ENCODE assay signal across 19 cellular contexts in the genomic region with DNA sequence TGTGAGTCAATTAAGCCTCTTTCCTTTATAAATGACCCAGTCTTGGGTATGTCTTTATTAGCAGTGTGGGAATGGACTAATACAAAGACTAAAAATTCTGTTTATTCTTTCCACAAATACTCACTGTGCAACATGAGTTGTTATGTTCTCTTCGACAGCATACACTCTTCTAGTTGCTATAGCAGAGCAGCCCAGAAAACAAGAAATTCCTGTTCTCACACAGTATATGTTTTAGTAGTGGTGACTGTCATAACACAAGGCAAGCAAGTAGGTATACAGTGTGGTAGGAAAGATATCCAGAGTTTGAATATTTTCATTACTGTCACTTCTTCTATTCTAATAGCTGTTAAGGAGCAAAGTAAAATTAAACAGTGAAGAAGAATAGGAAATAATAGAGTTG.
DNase-seq lines count a peak whose midpoint lies in the region; ATAC-seq and TF ChIP-seq lines count a peak whose summit lies in the region.
"Had no signal": no experiment of that assay in that cellular context is flagged by ENCODE, and none has a peak within 500 bp of the region (broad histone marks: within the 10 kb centered on the region; RNA-seq: fewer than 3 reads in every experiment).

No MANE protein-coding gene starts in this region.

- no peaks in the 10 kb centered on the region for H3K36me3 Mint-ChIP-seq in T-helper 17 cell (ENCODE audit: low read depth)
- no peaks in the 10 kb centered on the region for H3K36me3 Mint-ChIP-seq in activated CD4-positive, alpha-beta T cell treated with anti-CD3 and anti-CD28 coated beads, Interleukin-2, amount 10 ng/mL, durations not matched to agents 24 days and 14 days (ENCODE audit: low read depth)
- H3K36me3 Mint-ChIP-seq: CD4-positive, CD25-positive, alpha-beta regulatory T cell had no signal

- H3K9me3 Mint-ChIP-seq in activated CD4-positive, alpha-beta T cell treated with anti-CD3 and anti-CD28 coated beads, Interleukin-2, amount 10 ng/mL, durations not matched to agents 24 days and 14 days, result no peaks in the 10 kb centered on the region

- no peak overlapping the region for H3K27ac Mint-ChIP-seq in T-helper 17 cell
- H3K27ac Mint-ChIP-seq in activated CD4-positive, alpha-beta T cell treated with anti-CD3 and anti-CD28 coated beads, Interleukin-2, amount 10 ng/mL, durations not matched to agents 24 days and 14 days, result no peak overlapping the region
- H3K27ac Mint-ChIP-seq: CD4-positive, CD25-positive, alpha-beta regulatory T cell had no signal

- no peak overlapping the region for H3K27ac ChIP-seq in left lung

- H3K4me1 ChIP-seq in left lung, result no peaks in the 10 kb centered on the region

- no peaks in the 10 kb centered on the region for H3K4me1 Mint-ChIP-seq in T-helper 17 cell
- no peaks in the 10 kb centered on the region for H3K4me1 Mint-ChIP-seq in activated CD4-positive, alpha-beta T cell treated with anti-CD3 and anti-CD28 coated beads, Interleukin-2, amount 10 ng/mL, durations not matched to agents 24 days and 14 days
- H3K4me1 Mint-ChIP-seq: CD4-positive, CD25-positive, alpha-beta regulatory T cell had no signal

- H3K9me3 ChIP-seq in left lung (no peaks in the 10 kb centered on the region), T-helper 17 cell (ENCODE audit: control insufficient read depth, low read length, poor library complexity, severe bottlenecking) (peaks cover 4% of the 10 kb centered on the region)
- H3K9me3 ChIP-seq: BE2C, SK-N-SH had no signal

- no peaks in the 10 kb centered on the region for H3K27me3 Mint-ChIP-seq in T-helper 17 cell
- H3K27me3 Mint-ChIP-seq in activated CD4-positive, alpha-beta T cell treated with anti-CD3 and anti-CD28 coated beads, Interleukin-2, amount 10 ng/mL, durations not matched to agents 24 days and 14 days, result no peaks in the 10 kb centered on the region
- H3K27me3 Mint-ChIP-seq: CD4-positive, CD25-positive, alpha-beta regulatory T cell had no signal

- no peaks in the 10 kb centered on the region for H3K36me3 ChIP-seq in left lung
- H3K36me3 ChIP-seq: BE2C had no signal

- TF ChIP-seq CTCF in epithelial cell of esophagus (IDR thresholded peaks at IDR 0.05; ENCODE audit: insufficient read depth, low read depth, low read length, missing control alignments), result no peak
- TF ChIP-seq CTCF in left lung (IDR thresholded peaks at IDR 0.05), result no peak

- H3K4me3 ChIP-seq in epithelial cell of esophagus (ENCODE audit: low read length) (no peak overlapping the region), left lung (no peak overlapping the region)

- H3K27me3 ChIP-seq in left lung, result no peaks in the 10 kb centered on the region
- H3K27me3 ChIP-seq: BE2C had no signal

- DNase-seq in SIG-M5 treated with dmso at 0.1 percent for 504 hours (lab: John Stamatoyannopoulos, UW; ENCODE audit: unreplicated experiment) (peak; percentile 27), SIG-M5 (lab: John Stamatoyannopoulos, UW) (no peak), epithelial cell of esophagus (ENCODE audit: low read depth) (peak; percentile 73), left lung (no peak), activated gamma-delta T cell treated with Interleukin-2 at 50 U/mL for 16 hours (no peak), T-helper 17 cell (no peak)
- no peak for DNase-seq in activated CD4-positive, alpha-beta T cell treated with anti-CD3 and anti-CD28 coated beads, Interleukin-2, amount 10 ng/mL, durations not matched to agents 24 days and 14 days
- DNase-seq: BE2C; CD4-positive, CD25-positive, alpha-beta regulatory T cell; COR-L47; DMS 273 treated with DMSO at 0.1 percent for 48 hours; EL; GOT3; NCI-H1694 treated with DMSO at 0.1 percent for 48 hours; NCI-H2107; NCI-H526 treated with DMSO at 0.1 percent for 48 hours; Right ventricle myocardium superior; SK-N-SH had no signal

- peak; percentile 17 for ATAC-seq in left lung
- no peak for ATAC-seq in HG02610 (IDR thresholded peaks at IDR 0.05; ENCODE audit: unreplicated experiment)
- ATAC-seq in T-helper 17 cell, result no peak

- H3K4me3 Mint-ChIP-seq in T-helper 17 cell, result no peak overlapping the region
- no peak overlapping the region for H3K4me3 Mint-ChIP-seq in activated CD4-positive, alpha-beta T cell treated with anti-CD3 and anti-CD28 coated beads, Interleukin-2, amount 10 ng/mL, durations not matched to agents 24 days and 14 days

- intact Hi-C loops in left lung (cut with DNase I), result no loop called here
- intact Hi-C loops in activated CD4-positive, alpha-beta T cell treated with anti-CD3 and anti-CD28 coated beads, Interleukin-2, amount 10 ng/mL, durations not matched to agents 24 days and 14 days (cut with micrococcal nuclease), result no loop called here

Comparison
In these comparisons a context has a peak if more than half of its experiments do, and no peak if none do; other contexts are left out.
1. DNase-seq: peak in SIG-M5 treated with dmso at 0.1 percent for 504 hours (single experiment) and epithelial cell of esophagus (single experiment); none in SIG-M5 (single experiment), left lung (0 of 2), activated gamma-delta T cell treated with Interleukin-2 at 50 U/mL for 16 hours (single experiment), T-helper 17 cell (0 of 3) and activated CD4-positive, alpha-beta T cell treated with anti-CD3 and anti-CD28 coated beads, Interleukin-2, amount 10 ng/mL, durations not matched to agents 24 days and 14 days (single experiment).